ENCODE assay signal across 8 cellular contexts in the genomic region with DNA sequence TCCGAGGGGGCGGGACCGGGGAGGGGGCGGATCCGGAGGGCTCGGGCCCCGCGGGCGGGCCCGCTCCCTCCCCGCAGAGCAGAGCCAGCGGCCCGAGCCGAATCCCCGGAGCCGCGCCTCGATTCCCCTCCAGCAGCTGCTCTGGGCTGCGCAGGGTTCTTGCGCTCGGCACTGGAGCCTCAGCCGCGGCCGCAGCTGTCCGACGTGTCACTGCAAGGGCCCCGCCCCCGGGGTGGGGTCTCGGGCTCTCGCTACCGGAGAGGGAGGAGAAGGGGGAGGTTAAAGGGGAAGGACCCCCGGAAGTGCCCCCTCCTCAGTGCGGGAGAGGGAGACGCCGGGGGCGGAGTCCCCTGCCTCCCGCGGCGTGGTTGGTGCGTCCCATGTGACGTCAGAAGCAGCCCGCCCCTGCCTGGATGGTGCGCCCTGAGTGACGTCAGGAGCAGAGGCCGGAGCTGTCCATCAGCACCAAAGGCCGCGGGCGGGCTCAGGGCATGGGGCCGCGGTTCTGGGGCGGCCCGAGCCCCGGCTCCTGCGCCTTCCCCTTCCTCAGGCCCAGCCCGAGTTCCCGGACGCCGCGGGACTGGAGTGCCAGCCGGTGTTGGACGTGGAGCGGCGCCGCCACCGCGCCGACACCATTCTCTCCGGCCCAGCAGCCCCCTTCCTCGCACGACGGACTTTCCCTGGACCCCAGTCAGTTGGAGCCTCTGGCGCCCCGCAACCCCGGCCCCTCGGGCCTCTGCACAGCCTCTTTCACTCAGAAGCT. TPM values are rescaled to one million over a fixed set of nuclear protein-coding genes. Genes with fewer than 3 reads are reported as not detected.
DNase-seq lines count a peak whose midpoint lies in the region; FAIRE-seq and TF ChIP-seq lines count a peak whose summit lies in the region.

A gene with protein sequence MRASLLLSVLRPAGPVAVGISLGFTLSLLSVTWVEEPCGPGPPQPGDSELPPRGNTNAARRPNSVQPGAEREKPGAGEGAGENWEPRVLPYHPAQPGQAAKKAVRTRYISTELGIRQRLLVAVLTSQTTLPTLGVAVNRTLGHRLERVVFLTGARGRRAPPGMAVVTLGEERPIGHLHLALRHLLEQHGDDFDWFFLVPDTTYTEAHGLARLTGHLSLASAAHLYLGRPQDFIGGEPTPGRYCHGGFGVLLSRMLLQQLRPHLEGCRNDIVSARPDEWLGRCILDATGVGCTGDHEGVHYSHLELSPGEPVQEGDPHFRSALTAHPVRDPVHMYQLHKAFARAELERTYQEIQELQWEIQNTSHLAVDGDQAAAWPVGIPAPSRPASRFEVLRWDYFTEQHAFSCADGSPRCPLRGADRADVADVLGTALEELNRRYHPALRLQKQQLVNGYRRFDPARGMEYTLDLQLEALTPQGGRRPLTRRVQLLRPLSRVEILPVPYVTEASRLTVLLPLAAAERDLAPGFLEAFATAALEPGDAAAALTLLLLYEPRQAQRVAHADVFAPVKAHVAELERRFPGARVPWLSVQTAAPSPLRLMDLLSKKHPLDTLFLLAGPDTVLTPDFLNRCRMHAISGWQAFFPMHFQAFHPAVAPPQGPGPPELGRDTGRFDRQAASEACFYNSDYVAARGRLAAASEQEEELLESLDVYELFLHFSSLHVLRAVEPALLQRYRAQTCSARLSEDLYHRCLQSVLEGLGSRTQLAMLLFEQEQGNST (minus strand): TSS at position 214 of the 763 bp plus-strand sequence. CDS start 271 bp downstream, outside the sequence.
A gene with protein sequence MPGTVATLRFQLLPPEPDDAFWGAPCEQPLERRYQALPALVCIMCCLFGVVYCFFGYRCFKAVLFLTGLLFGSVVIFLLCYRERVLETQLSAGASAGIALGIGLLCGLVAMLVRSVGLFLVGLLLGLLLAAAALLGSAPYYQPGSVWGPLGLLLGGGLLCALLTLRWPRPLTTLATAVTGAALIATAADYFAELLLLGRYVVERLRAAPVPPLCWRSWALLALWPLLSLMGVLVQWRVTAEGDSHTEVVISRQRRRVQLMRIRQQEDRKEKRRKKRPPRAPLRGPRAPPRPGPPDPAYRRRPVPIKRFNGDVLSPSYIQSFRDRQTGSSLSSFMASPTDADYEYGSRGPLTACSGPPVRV (plus strand): TSS at position 433 of the 763 bp plus-strand sequence. CDS start 700 bp downstream, outside the sequence.

- H2BK120ac ChIP-seq in neuronal stem cell (ENCODE audit: low read depth, low read length), result no peak within 1 kb of the TSS

- peak within 1 kb of the TSS; percentile 59 for H3K18ac ChIP-seq in neuronal stem cell (ENCODE audit: low read length)

- H3K9me3 Mint-ChIP-seq in activated naive CD4-positive, alpha-beta T cell treated with anti-CD3 and anti-CD28 coated beads, Interleukin-2, amount 10 ng/mL, durations not matched to agents 7 days and 5 days, result no peaks in the 10 kb centered on the region

- peak within 1 kb of the TSS; percentile 86 for H3K27ac Mint-ChIP-seq in activated naive CD4-positive, alpha-beta T cell treated with anti-CD3 and anti-CD28 coated beads, Interleukin-2, amount 10 ng/mL, durations not matched to agents 7 days and 5 days

- peak within 1 kb of the TSS; percentile 9 for H2BK15ac ChIP-seq in neuronal stem cell (ENCODE audit: low read length)

- in situ Hi-C loops in SK-MEL-5 (cut with HindIII; ENCODE audit: low pct_unique_long_range_greater_than_20kb, low sequenced_read_pairs), result no loop called here

- peak within 1 kb of the TSS; percentile 95 for H2AFZ ChIP-seq in neuronal stem cell (ENCODE audit: low read length)

- H3K9me3 ChIP-seq in neuronal stem cell (replicated peaks in 1 of 2; ENCODE audit: control insufficient read depth in 2 of 2, insufficient read depth in 1 of 2, low read depth in 1 of 2, low read length in 2 of 2) (no peaks in the 10 kb centered on the region), subcutaneous abdominal adipose tissue (ENCODE audit: control insufficient read depth in 5 of 5, low read length in 5 of 5) (no peaks in the 10 kb centered on the region)

- no peak within 1 kb of the TSS for H3K4ac ChIP-seq in neuronal stem cell (ENCODE audit: low read length)

- H2AK5ac ChIP-seq in neuronal stem cell (ENCODE audit: low read depth, low read length), result no peak within 1 kb of the TSS

- peaks cover 23% of the 10 kb centered on the region for H3K4me1 Mint-ChIP-seq in activated naive CD4-positive, alpha-beta T cell treated with anti-CD3 and anti-CD28 coated beads, Interleukin-2, amount 10 ng/mL, durations not matched to agents 7 days and 5 days

- peak within 1 kb of the TSS; percentile 53 for H2BK5ac ChIP-seq in neuronal stem cell (ENCODE audit: low read length)

- peak within 1 kb of the TSS; percentile 77 for H3K4me3 Mint-ChIP-seq in activated naive CD4-positive, alpha-beta T cell treated with anti-CD3 and anti-CD28 coated beads, Interleukin-2, amount 10 ng/mL, durations not matched to agents 7 days and 5 days

- WGBS in neuronal stem cell (ENCODE audit: extremely low coverage in 2 of 2, insufficient read length in 2 of 2, insufficient replicate concordance in 1 of 2), 2 donors, result no CpG with 5 or more reads among the region's 75 CpGs

- no peak within 1 kb of the TSS for H3K27ac ChIP-seq in neuronal stem cell (replicated peaks; ENCODE audit: low read length)
- H3K27ac ChIP-seq in subcutaneous abdominal adipose tissue (ENCODE audit: low read depth, low read length), result peak within 1 kb of the TSS; percentile 54

- H3K36me3 ChIP-seq in neuronal stem cell (replicated peaks in 1 of 2; ENCODE audit: control insufficient read depth in 2 of 2, insufficient read depth in 2 of 2, low read length in 2 of 2) (peaks cover 13 to 44% of the 10 kb centered on the region in 2 donors), subcutaneous abdominal adipose tissue (ENCODE audit: control insufficient read depth in 5 of 5, insufficient read depth in 5 of 5, low read length in 5 of 5) (peaks cover 0 to 23% (median 16%) of the 10 kb centered on the region in 5 donors)

- peaks cover 12 to 13% of the 10 kb centered on the region in 2 donors for H3K4me1 ChIP-seq in neuronal stem cell (ENCODE audit: control insufficient read depth in 2 of 2, insufficient read depth in 1 of 2, low read depth in 1 of 2, low read length in 2 of 2)
- H3K4me1 ChIP-seq in subcutaneous abdominal adipose tissue (ENCODE audit: control insufficient read depth in 5 of 5, insufficient read depth in 5 of 5, low read length in 5 of 5), result peaks cover 4 to 30% (median 30%) of the 10 kb centered on the region in 5 donors

- DNase-seq in GM03348 (ENCODE audit: low spot score) (peak; percentile 99), HFF-Myc (ENCODE audit: extremely low read depth, low read depth) (peak; percentile 89), NAMALWA (ENCODE audit: low spot score) (peak; percentile 99), SK-MEL-5 (ENCODE audit: low read depth, low spot score) (peak; percentile 97), frontal cortex (ENCODE audit: low spot score in 2 of 2) (peak; percentile 100), neuronal stem cell (ENCODE audit: low spot score) (peak; percentile 98)
- DNase-seq in activated naive CD4-positive, alpha-beta T cell treated with anti-CD3 and anti-CD28 coated beads, Interleukin-2, amount 10 ng/mL, durations not matched to agents 7 days and 5 days, result peak; percentile 97

- H4K8ac ChIP-seq in neuronal stem cell (ENCODE audit: low read depth, low read length), result no peak within 1 kb of the TSS

- H2BK12ac ChIP-seq in neuronal stem cell (ENCODE audit: low read length), result no peak within 1 kb of the TSS

- H3K14ac ChIP-seq in neuronal stem cell (ENCODE audit: low read length), result no peak within 1 kb of the TSS

- H3K23ac ChIP-seq in neuronal stem cell (ENCODE audit: low read depth, low read length, poor library complexity), result peak within 1 kb of the TSS; percentile 91

- H3K9ac ChIP-seq in neuronal stem cell (ENCODE audit: low read depth, low read length, poor library complexity) (peak within 1 kb of the TSS; percentile 88), subcutaneous abdominal adipose tissue (ENCODE audit: low read length in 5 of 5) (peak within 1 kb of the TSS in 4 of 5 donors; percentile 58 to 77 (median 71))

- peaks cover 4% of the 10 kb centered on the region for H3K79me1 ChIP-seq in neuronal stem cell (ENCODE audit: low read depth, low read length)

- peaks cover 36% of the 10 kb centered on the region for H3K27me3 Mint-ChIP-seq in activated naive CD4-positive, alpha-beta T cell treated with anti-CD3 and anti-CD28 coated beads, Interleukin-2, amount 10 ng/mL, durations not matched to agents 7 days and 5 days

- FAIRE-seq in frontal cortex (lab: Jason Lieb, UNC), result peak; percentile 96

- H3K36me3 Mint-ChIP-seq in activated naive CD4-positive, alpha-beta T cell treated with anti-CD3 and anti-CD28 coated beads, Interleukin-2, amount 10 ng/mL, durations not matched to agents 7 days and 5 days, result peaks cover 2% of the 10 kb centered on the region

- no peak for TF ChIP-seq CTCF in HFF-Myc (IDR thresholded peaks at IDR 0.05; ENCODE audit: low read depth, low read length, missing control alignments)

- peaks cover 0 to 16% (median 0%) of the 10 kb centered on the region in 3 experiments for H3K27me3 ChIP-seq in neuronal stem cell (ENCODE audit: control insufficient read depth in 3 of 3, insufficient read depth in 3 of 3, low read depth in 1 of 3, low read length in 3 of 3)
- peaks cover 0 to 16% (median 7%) of the 10 kb centered on the region in 5 donors for H3K27me3 ChIP-seq in subcutaneous abdominal adipose tissue (ENCODE audit: control insufficient read depth in 5 of 5, insufficient read depth in 4 of 5, low read length in 5 of 5)

- H3K4me2 ChIP-seq in neuronal stem cell (ENCODE audit: insufficient read depth, low read length, poor library complexity, severe bottlenecking), result peak within 1 kb of the TSS; percentile 96

- H3K4me3 ChIP-seq in HFF-Myc (replicated peaks; ENCODE audit: low read depth, low read length) (peak within 1 kb of the TSS; percentile 73), neuronal stem cell (ENCODE audit: low read length in 2 of 2) (peak within 1 kb of the TSS; percentile 92 to 96), subcutaneous abdominal adipose tissue (ENCODE audit: low read depth in 1 of 5, low read length in 5 of 5) (peak within 1 kb of the TSS; percentile 54 to 74 (median 63))

- CTCF ChIA-PET in activated naive CD4-positive, alpha-beta T cell treated with anti-CD3 and anti-CD28 coated beads, Interleukin-2, amount 10 ng/mL, durations not matched to agents 7 days and 5 days (lab: Charles Lee), result interaction anchor here (0.8 to 2.4 kb wide), 5 partner anchors 10 to 146 kb away, joined by 3 to 23 read pairs (median 6); no protein-coding TSS in a partner anchor

- no peak within 1 kb of the TSS for H4K91ac ChIP-seq in neuronal stem cell (ENCODE audit: low read depth, low read length, poor library complexity)

RNA-seq across cellular contexts. Expression of the first gene that starts in this region (rescaled TPM):
- 93.9 and 111 TPM in 2 replicates for total RNA-seq in SK-MEL-5 (2014; rRNA removed; shearing (Covaris generic))
- 319 and 330 TPM in 2 replicates for polyA plus RNA-seq in SK-MEL-5 (2015; cell fraction: cytosol; rRNA removed)
- 28.6 and 45.7 TPM in 2 replicates for polyA plus RNA-seq in SK-MEL-5 (2015; cell fraction: nucleus; rRNA removed)
- 24.1 TPM for total RNA-seq in frontal cortex
- polyA plus RNA-seq in neuronal stem cell (2013, experiment 1 of 2), result 12.6 TPM
- polyA plus RNA-seq in neuronal stem cell (2013, experiment 2 of 2), result 12.8 TPM

RNA-seq across cellular contexts. Expression of the second gene that starts in this region (rescaled TPM):
- 2.1 TPM in 2 replicates for total RNA-seq in SK-MEL-5 (2014; rRNA removed; shearing (Covaris generic))
- 3.1 and 4.7 TPM in 2 replicates for polyA plus RNA-seq in SK-MEL-5 (2015; cell fraction: cytosol; rRNA removed)
- 9.8 and 10.0 TPM in 2 replicates for polyA plus RNA-seq in SK-MEL-5 (2015; cell fraction: nucleus; rRNA removed)
- 14.7 TPM for total RNA-seq in frontal cortex
- polyA plus RNA-seq in neuronal stem cell (2013, experiment 1 of 2), result 2.7 TPM
- 1.8 TPM for polyA plus RNA-seq in neuronal stem cell (2013, experiment 2 of 2)
